Comparison of ENCODE assay signal across 10 cellular contexts in the genomic region with DNA sequence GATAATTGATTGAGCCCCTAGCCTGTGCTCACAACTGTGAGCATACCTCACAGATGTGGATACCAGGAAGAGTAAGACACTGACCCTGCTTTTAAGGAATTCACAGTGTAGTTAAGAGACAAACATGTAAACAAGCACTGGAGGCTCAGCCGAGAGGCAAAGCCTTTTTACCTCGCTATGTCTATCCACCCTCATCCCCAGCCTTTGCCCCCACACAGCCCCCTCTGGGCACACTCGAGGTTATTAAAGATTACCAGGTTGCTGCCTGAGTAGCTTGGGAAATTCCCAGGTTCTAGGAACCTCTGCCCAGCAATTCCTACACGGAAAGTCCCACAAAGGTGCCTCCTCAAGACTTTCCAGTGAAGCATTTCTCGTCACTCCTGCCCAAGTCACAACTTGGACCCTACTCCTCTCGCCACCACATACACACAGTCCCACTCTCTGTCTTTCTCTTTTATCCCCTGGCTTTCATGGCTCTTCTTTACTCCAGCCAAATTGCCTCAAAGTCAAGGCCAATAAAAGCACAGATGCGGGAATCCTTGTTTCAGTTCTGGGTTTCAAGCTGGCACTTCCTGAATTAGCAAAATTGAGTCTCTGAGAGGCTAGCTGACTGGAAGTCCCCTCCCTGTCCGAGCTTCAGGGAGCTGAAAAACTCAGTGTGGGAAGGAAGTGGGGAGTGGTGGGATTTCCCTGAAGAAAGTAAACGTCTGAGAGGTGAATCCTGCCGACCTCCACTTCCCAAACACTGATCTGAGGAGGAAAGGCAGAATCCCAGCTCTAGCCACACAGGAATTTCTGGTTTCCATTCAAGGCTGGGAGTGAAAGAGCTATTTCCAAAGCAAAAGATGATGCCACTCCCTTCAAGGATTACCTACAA. TPM values are rescaled to one million over a fixed set of nuclear protein-coding genes. Genes with fewer than 3 reads are reported as not detected.
DNase-seq lines count a peak whose midpoint lies in the region; ATAC-seq and TF ChIP-seq lines count a peak whose summit lies in the region.
"Had no signal": no experiment of that assay in that cellular context is flagged by ENCODE, and none has a peak within 500 bp of the region (broad histone marks: within the 10 kb centered on the region; RNA-seq: fewer than 3 reads in every experiment).

No MANE protein-coding gene starts in this region.

- peaks cover 96% of the 10 kb centered on the region for H3K4me1 Mint-ChIP-seq in activated T-cell treated with anti-CD3 and anti-CD28 coated beads, Interleukin-2, amount 50 U/mL, for 24 hours (ENCODE audit: low read depth)

- peaks cover 6% of the 10 kb centered on the region for H3K36me3 ChIP-seq in right atrium auricular region
- peaks cover 65% of the 10 kb centered on the region for H3K36me3 ChIP-seq in thymus (ENCODE audit: control insufficient read depth, insufficient read depth)

- H3K9me3 ChIP-seq in right atrium auricular region (no peaks in the 10 kb centered on the region), thymus (ENCODE audit: control insufficient read depth) (no peaks in the 10 kb centered on the region)
- H3K9me3 ChIP-seq: BE2C had no signal

- H3K27ac Mint-ChIP-seq in activated T-cell treated with anti-CD3 and anti-CD28 coated beads, Interleukin-2, amount 50 U/mL, for 24 hours = peak overlapping the region; percentile 98

- TF ChIP-seq CTCF in right atrium auricular region (IDR thresholded peaks at IDR 0.05) = no peak

- H3K4me1 ChIP-seq in right atrium auricular region (peaks cover 0 to 13% of the 10 kb centered on the region in 2 donors), thymus (ENCODE audit: control insufficient read depth, insufficient read depth, low read length) (peaks cover 4% of the 10 kb centered on the region)
- H3K4me1 ChIP-seq: BE2C had no signal

- peaks cover 100% of the 10 kb centered on the region for H3K36me3 Mint-ChIP-seq in activated T-cell treated with anti-CD3 and anti-CD28 coated beads, Interleukin-2, amount 50 U/mL, for 24 hours (ENCODE audit: low read depth)

- no peak for ATAC-seq in HG03442 (IDR thresholded peaks at IDR 0.05; ENCODE audit: unreplicated experiment)

- no peaks in the 10 kb centered on the region for H3K27me3 ChIP-seq in right atrium auricular region
- H3K27me3 ChIP-seq in thymus (ENCODE audit: control insufficient read depth, insufficient read depth) = no peaks in the 10 kb centered on the region
- H3K27me3 ChIP-seq: BE2C had no signal

- no peak for DNase-seq in activated T-cell treated with anti-CD3 and anti-CD28 coated beads, Interleukin-2, amount 50 U/mL, for 24 hours
- DNase-seq in activated T-cell treated with anti-CD3 and anti-CD28 coated beads, Interleukin-2, amount 50 U/mL, for 48 hours = no peak
- DNase-seq in UCSD-AML1 (lab: John Stamatoyannopoulos, UW; ENCODE audit: unreplicated experiment) (peak; percentile 39), right atrium auricular region (ENCODE audit: low spot score) (no peak), cortex of kidney (lab: John Stamatoyannopoulos, UW) (no peak), AG08395 (ENCODE audit: low spot score) (no peak)
- DNase-seq: BE2C had no signal

- H3K9me3 Mint-ChIP-seq in activated T-cell treated with anti-CD3 and anti-CD28 coated beads, Interleukin-2, amount 50 U/mL, for 24 hours = no peaks in the 10 kb centered on the region

- WGBS in thymus = 71% methylated on average over 10 of the region's 10 CpGs

- no peaks in the 10 kb centered on the region for H3K27me3 Mint-ChIP-seq in activated T-cell treated with anti-CD3 and anti-CD28 coated beads, Interleukin-2, amount 50 U/mL, for 24 hours

- H3K4me3 ChIP-seq in right atrium auricular region (no peak overlapping the region), thymus (ENCODE audit: low read length) (no peak overlapping the region)

- peak overlapping the region; percentile 96 for H3K4me3 Mint-ChIP-seq in activated T-cell treated with anti-CD3 and anti-CD28 coated beads, Interleukin-2, amount 50 U/mL, for 24 hours

- peak overlapping the region; percentile 13 to 16 for H3K27ac ChIP-seq in right atrium auricular region
- H3K27ac ChIP-seq in thymus (ENCODE audit: low read depth) = peak overlapping the region; percentile 19

RNA-seq across cellular contexts. Expression of gene DENND2D, which starts 7.6 kb away (rescaled TPM):
- total RNA-seq in right atrium auricular region = 1 to 10 TPM; 1.7 to 5.7 TPM
- polyA plus RNA-seq in thymus = 134 TPM
- polyA plus RNA-seq: neural cell had no signal

RNA-seq across cellular contexts. Expression of gene CHI3L2, which starts 34.6 kb away (rescaled TPM):
- total RNA-seq in right atrium auricular region = 1 to 10 TPM in 1 of 2 donors, under 1 TPM in 1; 0.52 to 9.9 TPM
- polyA plus RNA-seq in thymus = 190 TPM
- polyA plus RNA-seq: neural cell had no signal

RNA-seq across cellular contexts. Expression of gene CEPT1, which starts 52.9 kb away (rescaled TPM):
- total RNA-seq in right atrium auricular region = 10 to 100 TPM; 11.6 to 14.0 TPM
- 55.3 TPM for polyA plus RNA-seq in thymus

RNA-seq across cellular contexts. Expression of gene DRAM2, which starts 53.0 kb away (rescaled TPM):
- total RNA-seq in right atrium auricular region = 10 to 100 TPM; 33.0 to 56.4 TPM
- 77.5 TPM for polyA plus RNA-seq in thymus
